Comparison of ENCODE assay signal across 8 cellular contexts in genomic region chr19:16324384-16325160, GRCh38. TPM values are rescaled to one million over a fixed set of nuclear protein-coding genes. Genes with fewer than 3 reads are reported as not detected.
A peak's percentile ranks its signal among the peaks of the same experiment; 100 is the strongest.
DNase-seq lines count a peak whose midpoint lies in the region; ATAC-seq lines count a peak whose summit lies in the region.

Gene KLF2 (plus strand): TSS chr19:16324826. CDS start chr19:16324924, 98 bp downstream.

- DNase-seq in DMS 273 (lab: John Stamatoyannopoulos, UW; ENCODE audit: unreplicated experiment): peak; percentile 84
- no peak for DNase-seq in DMS 273 treated with DMSO at 0.1 percent for 48 hours (lab: John Stamatoyannopoulos, UW)
- DNase-seq in NCI-H1930 (lab: John Stamatoyannopoulos, UW): peak; percentile 7 to 35
- DNase-seq in activated CD4-positive, CD25-positive, alpha-beta regulatory T cell treated with anti-CD3 and anti-CD28 coated beads, Interleukin-2, amount 50 U/mL, for 72 hours: peak; percentile 84
- DNase-seq in cerebellum (ENCODE audit: low spot score): peak; percentile 86
- DNase-seq in stimulated activated CD4-positive, alpha-beta T cell treated with anti-CD3 and anti-CD28 coated beads, Interleukin-1b, Interleukin-23, amount 100 ng/mL, for 1 hour (ENCODE audit: low read depth in 2 of 2): peak; percentile 56 to 93

- ATAC-seq in HG02642 (IDR thresholded peaks at IDR 0.05; ENCODE audit: poor library complexity, unreplicated experiment): peak; percentile 74

- H3K27ac ChIP-seq in layer of hippocampus (ENCODE audit: low read depth, low read length): peak within 1 kb of the TSS; percentile 84

- H3K27me3 ChIP-seq in layer of hippocampus (ENCODE audit: control insufficient read depth, insufficient read depth, low read length): peaks cover 9% of the 10 kb centered on the region

RNA-seq across cellular contexts. Expression of gene KLF2, which starts in this region (rescaled TPM):
- 5.3 TPM for total RNA-seq in cerebellum
